1 cellular context compared by ENCODE assay signal in the genomic region with DNA sequence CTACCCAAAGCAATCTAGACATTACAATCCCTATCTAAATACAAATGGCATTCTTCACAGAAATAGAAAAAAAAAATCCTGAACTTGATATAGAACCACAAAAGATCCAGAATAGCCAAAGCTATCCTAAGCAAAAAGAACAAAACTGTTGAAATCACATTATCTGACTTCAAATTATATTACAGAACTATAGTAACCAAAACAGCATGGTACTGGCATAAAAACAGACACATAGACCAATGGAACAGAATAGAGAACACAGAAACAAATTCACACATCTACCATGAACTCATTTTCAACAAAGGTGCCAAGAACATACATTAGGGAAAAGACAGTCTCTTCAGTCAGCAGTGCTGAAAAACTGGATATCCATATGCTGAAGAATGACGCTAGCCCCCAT. TPM values are rescaled to one million over a fixed set of nuclear protein-coding genes. Genes with fewer than 3 reads are reported as not detected.
"Had no signal": no experiment of that assay in that cellular context is flagged by ENCODE, and none has a peak within 500 bp of the region (broad histone marks: within the 10 kb centered on the region; RNA-seq: fewer than 3 reads in every experiment).

No MANE protein-coding gene starts in this region.

RNA-seq across cellular contexts. Expression of gene EGLN3, which starts 19.0 kb away (rescaled TPM):
- polyA plus RNA-seq: endothelial cell of umbilical vein had no signal
